ENCODE assay signal across 24 cellular contexts in genomic region chr11:98572941-98573340, GRCh38.
"Had no signal": no experiment of that assay in that cellular context is flagged by ENCODE, and none has a peak within 500 bp of the region (broad histone marks: within the 10 kb centered on the region; RNA-seq: fewer than 3 reads in every experiment).

No MANE protein-coding gene starts in this region.

- H3K4me3 Mint-ChIP-seq: naive thymus-derived CD8-positive, alpha-beta T cell; nephron progenitor cell; stimulated activated naive CD8-positive, alpha-beta T cell treated with anti-CD3 and anti-CD28 coated beads, Interleukin-15, amount 100 ng/mL, for 72 hours had no signal

- H3K27me3 Mint-ChIP-seq: naive thymus-derived CD8-positive, alpha-beta T cell; stimulated activated naive CD8-positive, alpha-beta T cell treated with anti-CD3 and anti-CD28 coated beads, Interleukin-15, amount 100 ng/mL, for 72 hours had no signal

- H3K36me3 ChIP-seq: gastrocnemius medialis, left lung, prostate gland, spleen, suprapubic skin, transverse colon, upper lobe of right lung, uterus had no signal

- H3K36me3 Mint-ChIP-seq: naive thymus-derived CD8-positive, alpha-beta T cell had no signal

- H3K4me1 Mint-ChIP-seq: naive thymus-derived CD8-positive, alpha-beta T cell; nephron progenitor cell; stimulated activated naive CD8-positive, alpha-beta T cell treated with anti-CD3 and anti-CD28 coated beads, Interleukin-15, amount 100 ng/mL, for 72 hours had no signal

- DNase-seq: dorsolateral prefrontal cortex; effector CD4-positive, alpha-beta T cell; foreskin fibroblast; gastrocnemius medialis; head of caudate nucleus; hippocampal formation; left cardiac atrium; left lung; mesendoderm; naive thymus-derived CD8-positive, alpha-beta T cell; nephron progenitor cell; nucleus accumbens; right cardiac atrium; spleen; stimulated activated naive CD4-positive, alpha-beta T cell; stimulated activated naive CD8-positive, alpha-beta T cell treated with anti-CD3 and anti-CD28 coated beads, Interleukin-15, amount 100 ng/mL, for 72 hours; transverse colon; upper lobe of right lung; uterus had no signal

- H3K4me3 ChIP-seq: dorsolateral prefrontal cortex, gastrocnemius medialis, left lung, prostate gland, skin epidermis, spleen, suprapubic skin, transverse colon, upper lobe of right lung, uterus had no signal

- H3K9me3 Mint-ChIP-seq: nephron progenitor cell had no signal

- H3K9me3 ChIP-seq: gastrocnemius medialis, left lung, prostate gland, suprapubic skin, transverse colon, upper lobe of right lung, uterus had no signal

- H3K27ac Mint-ChIP-seq: naive thymus-derived CD8-positive, alpha-beta T cell; nephron progenitor cell; stimulated activated naive CD8-positive, alpha-beta T cell treated with anti-CD3 and anti-CD28 coated beads, Interleukin-15, amount 100 ng/mL, for 72 hours had no signal

- H3K27me3 ChIP-seq: dorsolateral prefrontal cortex, gastrocnemius medialis, left lung, spleen, suprapubic skin, transverse colon, upper lobe of right lung, uterus had no signal

- ATAC-seq: esophagus mucosa; gastrocnemius medialis; left cardiac atrium; left lung; naive thymus-derived CD8-positive, alpha-beta T cell; right cardiac atrium; stimulated activated naive CD8-positive, alpha-beta T cell treated with anti-CD3 and anti-CD28 coated beads, Interleukin-15, amount 100 ng/mL, for 72 hours; upper lobe of right lung had no signal

- H3K4me1 ChIP-seq: gastrocnemius medialis, left lung, prostate gland, spleen, suprapubic skin, transverse colon, upper lobe of right lung, uterus had no signal

- H3K27ac ChIP-seq: dorsolateral prefrontal cortex, epithelial cell of prostate, gastrocnemius medialis, left lung, prostate gland, skin epidermis, spleen, suprapubic skin, transverse colon, upper lobe of right lung, uterus had no signal
